8 cellular contexts compared by ENCODE assay signal in the genomic region with DNA sequence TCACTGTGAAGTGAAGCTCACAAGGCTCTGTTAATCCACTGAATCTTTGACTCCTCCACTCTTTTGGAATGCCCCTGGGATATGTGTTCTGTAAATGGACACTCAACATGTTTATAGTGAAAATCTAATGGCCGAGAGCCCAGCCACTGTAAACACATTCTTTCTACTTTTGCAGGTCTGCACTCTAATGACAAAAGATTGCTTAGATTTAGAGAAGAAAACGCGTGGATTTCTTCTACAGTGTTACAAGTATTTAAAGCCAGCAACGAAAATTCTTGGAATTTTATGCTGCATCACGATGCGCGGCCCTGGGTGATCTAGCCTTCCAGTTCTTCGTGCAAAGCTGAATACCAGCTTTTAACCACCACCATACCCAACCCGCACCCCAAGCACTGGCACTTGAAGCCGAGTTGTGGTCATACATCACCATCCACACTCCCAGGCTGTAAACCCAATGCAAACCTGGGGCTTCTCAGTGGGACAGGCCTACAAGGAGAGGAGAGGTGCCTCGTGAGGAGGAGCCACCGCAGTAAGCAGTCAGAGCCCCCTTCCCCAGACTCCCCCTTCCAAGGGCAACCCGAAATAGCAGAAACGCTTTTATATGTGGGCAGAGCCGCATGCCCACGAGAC. TPM values are rescaled to one million over a fixed set of nuclear protein-coding genes. Genes with fewer than 3 reads are reported as not detected.
DNase-seq lines count a peak whose midpoint lies in the region; ATAC-seq and TF ChIP-seq lines count a peak whose summit lies in the region.

No MANE protein-coding gene starts in this region.

- H3K27me3 Mint-ChIP-seq in endothelial cell (ENCODE audit: unreplicated experiment) = peaks cover 7% of the 10 kb centered on the region

- H3K9me3 Mint-ChIP-seq in endothelial cell (ENCODE audit: unreplicated experiment) = no peaks in the 10 kb centered on the region

- H3K4me1 ChIP-seq in NT2/D1 (ENCODE audit: insufficient read depth, insufficient read length) (no peaks in the 10 kb centered on the region), ovary (ENCODE audit: insufficient read depth) (peaks cover 5% of the 10 kb centered on the region)

- no peak for TF ChIP-seq POLR2A in ovary (IDR thresholded peaks at IDR 0.05)

- no peak for TF ChIP-seq EP300 in ovary (IDR thresholded peaks at IDR 0.05)

- TF ChIP-seq CTCF in endothelial cell (IDR thresholded peaks at IDR 0.05; ENCODE audit: unreplicated experiment) (no peak), ovary (IDR thresholded peaks at IDR 0.05) (no peak)

- H3K4me3 ChIP-seq in NT2/D1 (ENCODE audit: insufficient read length, low read depth) = peak overlapping the region; percentile 59
- peak overlapping the region; percentile 81 for H3K4me3 ChIP-seq in ovary

- H3K36me3 ChIP-seq in NT2/D1 (ENCODE audit: insufficient read depth, insufficient read length, low read length) (no peaks in the 10 kb centered on the region), ovary (no peaks in the 10 kb centered on the region)

- DNase-seq in DMS79 treated with DMSO at 0.1 percent for 48 hours (lab: John Stamatoyannopoulos, UW) = peak; percentile 3
- no peak for DNase-seq in NT2/D1 (ENCODE audit: low read depth, low spot score)
- DNase-seq in endothelial cell (ENCODE audit: low spot score) = peak; percentile 10
- DNase-seq in ovary = peak in 3 of 5 donors; percentile 38 to 56 (median 46)
- no peak for DNase-seq in midbrain (lab: John Stamatoyannopoulos, UW)

- H3K4me3 Mint-ChIP-seq in endothelial cell (ENCODE audit: unreplicated experiment) = peak overlapping the region; percentile 86

- intact Hi-C loops in ovary (cut with DNase I) = loop anchor here in 1 of 4 donors (5.0 kb wide), 1 partner anchor 280 kb away; no protein-coding TSS in a partner anchor

- peaks cover 4% of the 10 kb centered on the region for H3K36me3 Mint-ChIP-seq in endothelial cell (ENCODE audit: low read depth, unreplicated experiment)

- H3K27me3 ChIP-seq in NT2/D1 (ENCODE audit: insufficient read depth, insufficient read length) (peaks cover 17% of the 10 kb centered on the region), ovary (no peaks in the 10 kb centered on the region)

- H3K4me1 Mint-ChIP-seq in endothelial cell (ENCODE audit: unreplicated experiment) = peaks cover 7% of the 10 kb centered on the region

- WGBS in ovary, 3 donors = 10 to 20% (median 12%) methylated on average over 16 of the region's 16 CpGs

- ATAC-seq in GM21526 (IDR thresholded peaks at IDR 0.05; ENCODE audit: low FRiP score, unreplicated experiment) = no peak
- ATAC-seq in GM19351 (IDR thresholded peaks at IDR 0.05; ENCODE audit: unreplicated experiment) = no peak
- ATAC-seq in HG02938 (IDR thresholded peaks at IDR 0.05; ENCODE audit: unreplicated experiment) = no peak

- H3K27ac ChIP-seq in ovary = peak overlapping the region; percentile 93 to 99

- H3K27ac Mint-ChIP-seq in endothelial cell (ENCODE audit: unreplicated experiment) = peak overlapping the region; percentile 57

- H3K9me3 ChIP-seq in NT2/D1 (ENCODE audit: insufficient read depth, low read length) (no peaks in the 10 kb centered on the region), ovary (no peaks in the 10 kb centered on the region)

- H3K9ac ChIP-seq in NT2/D1 (ENCODE audit: insufficient read length, low read depth) = peak overlapping the region; percentile 73

RNA-seq across cellular contexts. Expression of a gene that starts 3.7 kb away (rescaled TPM):
- total RNA-seq in endothelial cell (ENCODE audit: unreplicated experiment) = 34.6 TPM
- total RNA-seq in ovary = 10 to 100 TPM; 67.1 to 94.8 (median 80.0) TPM
- 10 to 100 TPM; 33.4 to 39.2 TPM for polyA plus RNA-seq in ovary

Comparison
In these comparisons a context has a peak if more than half of its experiments do, and no peak if none do; other contexts are left out.
1. DNase-seq: peak in DMS79 treated with DMSO at 0.1 percent for 48 hours (single experiment), endothelial cell (single experiment) and ovary (3 of 5); none in NT2/D1 (single experiment) and midbrain (single experiment).